Comparison of ENCODE assay signal across 19 cellular contexts in genomic region chr15:101481381-101481705, GRCh38.
"Had no signal": no experiment of that assay in that cellular context is flagged by ENCODE, and none has a peak within 500 bp of the region (broad histone marks: within the 10 kb centered on the region; RNA-seq: fewer than 3 reads in every experiment).

No MANE protein-coding gene starts in this region.

- ATAC-seq: lower lobe of right lung; stimulated activated naive B cell treated with anti-CD40 and anti-IgM and Interleukin-4, amounts not matched to agents 10 μg/mL and 1 μg/mL and 100 μg/mL, for 72 hours had no signal

- H3K4me3 Mint-ChIP-seq: activated CD4-positive, alpha-beta T cell treated with anti-CD3 and anti-CD28 coated beads, Interleukin-2, amount 10 ng/mL, durations not matched to agents 7 days and 5 days; activated naive CD4-positive, alpha-beta T cell treated with anti-CD3 and anti-CD28 coated beads, Interleukin-2, amount 50 U/mL, for 24 hours; naive B cell; stimulated activated naive B cell treated with anti-CD40 and anti-IgM and Interleukin-4, amounts not matched to agents 10 μg/mL and 1 μg/mL and 100 μg/mL, for 72 hours; T-helper 1 cell treated with Interleukin-12 subunit alpha and Interleukin-12 subunit beta and Interleukin-4 antibody, amounts not matched to agents 30 μg/mL and 1 μg/mL, for 36 hours had no signal

- H3K27ac ChIP-seq: brain microvascular endothelial cell, lower lobe of right lung, right lobe of liver had no signal

- H3K4me1 Mint-ChIP-seq: activated CD4-positive, alpha-beta T cell treated with anti-CD3 and anti-CD28 coated beads, Interleukin-2, amount 10 ng/mL, durations not matched to agents 7 days and 5 days; activated naive CD4-positive, alpha-beta T cell treated with anti-CD3 and anti-CD28 coated beads, Interleukin-2, amount 50 U/mL, for 24 hours; naive B cell; stimulated activated naive B cell treated with anti-CD40 and anti-IgM and Interleukin-4, amounts not matched to agents 10 μg/mL and 1 μg/mL and 100 μg/mL, for 72 hours had no signal

- H3K4me1 ChIP-seq: lower lobe of right lung had no signal

- H3K4me3 ChIP-seq: heart right ventricle, lower lobe of right lung, right lobe of liver, spleen, testis had no signal

- DNase-seq: activated CD4-positive, alpha-beta T cell treated with anti-CD3 and anti-CD28 coated beads, Interleukin-2, amount 10 ng/mL, durations not matched to agents 7 days and 5 days; activated CD4-positive, CD25-positive, alpha-beta regulatory T cell; activated CD8-positive, alpha-beta memory T cell treated with anti-CD3 and anti-CD28 coated beads for 24 hours; amygdala; brain microvascular endothelial cell; foreskin melanocyte; heart right ventricle; lower lobe of right lung; naive B cell; nucleus accumbens; right lobe of liver; spleen; stimulated activated CD4-positive, alpha-beta T cell treated with anti-CD3 and anti-CD28 coated beads, Interleukin-1b, Interleukin-23, amount 100 ng/mL, for 48 hours; stimulated activated naive B cell treated with anti-CD40 and anti-IgM and Interleukin-4, amounts not matched to agents 10 μg/mL and 1 μg/mL and 100 μg/mL, for 72 hours had no signal

- H3K36me3 ChIP-seq: brain microvascular endothelial cell, lower lobe of right lung had no signal

- H3K27me3 ChIP-seq: brain microvascular endothelial cell, right lobe of liver, testis had no signal

- H3K36me3 Mint-ChIP-seq: activated naive CD4-positive, alpha-beta T cell treated with anti-CD3 and anti-CD28 coated beads, Interleukin-2, amount 50 U/mL, for 24 hours; naive B cell; stimulated activated naive B cell treated with anti-CD40 and anti-IgM and Interleukin-4, amounts not matched to agents 10 μg/mL and 1 μg/mL and 100 μg/mL, for 72 hours had no signal

- H3K9me3 ChIP-seq: heart right ventricle, lower lobe of right lung, right lobe of liver, spleen, testis had no signal

- H3K27ac Mint-ChIP-seq: activated CD4-positive, alpha-beta T cell treated with anti-CD3 and anti-CD28 coated beads, Interleukin-2, amount 10 ng/mL, durations not matched to agents 7 days and 5 days; activated naive CD4-positive, alpha-beta T cell treated with anti-CD3 and anti-CD28 coated beads, Interleukin-2, amount 50 U/mL, for 24 hours; activated T-helper 2 cell treated with anti-CD3 and anti-CD28 coated beads, Interferon-gamma antibody, Interleukin-2, Interleukin-4, amounts not matched to agents 10 μg/mL and 5 μg/mL and 100 μg/mL, durations not matched to agents 14 hours and 24 hours and 36 hours; progenitor cell of endocrine pancreas; stimulated activated naive B cell treated with anti-CD40 and anti-IgM and Interleukin-4, amounts not matched to agents 10 μg/mL and 1 μg/mL and 100 μg/mL, for 72 hours; T-helper 1 cell treated with Interleukin-12 subunit alpha and Interleukin-12 subunit beta and Interleukin-4 antibody, amounts not matched to agents 30 μg/mL and 1 μg/mL, for 36 hours had no signal

- H3K9me3 Mint-ChIP-seq: activated CD4-positive, alpha-beta T cell treated with anti-CD3 and anti-CD28 coated beads, Interleukin-2, amount 10 ng/mL, durations not matched to agents 7 days and 5 days; activated naive CD4-positive, alpha-beta T cell treated with anti-CD3 and anti-CD28 coated beads, Interleukin-2, amount 50 U/mL, for 24 hours; activated T-helper 2 cell treated with anti-CD3 and anti-CD28 coated beads, Interferon-gamma antibody, Interleukin-2, Interleukin-4, amounts not matched to agents 10 μg/mL and 5 μg/mL and 100 μg/mL, durations not matched to agents 14 hours and 24 hours and 36 hours; naive B cell; stimulated activated naive B cell treated with anti-CD40 and anti-IgM and Interleukin-4, amounts not matched to agents 10 μg/mL and 1 μg/mL and 100 μg/mL, for 72 hours; T-helper 1 cell treated with Interleukin-12 subunit alpha and Interleukin-12 subunit beta and Interleukin-4 antibody, amounts not matched to agents 30 μg/mL and 1 μg/mL, for 36 hours had no signal
